Comparison of ENCODE assay signal across 8 cellular contexts in the genomic region with DNA sequence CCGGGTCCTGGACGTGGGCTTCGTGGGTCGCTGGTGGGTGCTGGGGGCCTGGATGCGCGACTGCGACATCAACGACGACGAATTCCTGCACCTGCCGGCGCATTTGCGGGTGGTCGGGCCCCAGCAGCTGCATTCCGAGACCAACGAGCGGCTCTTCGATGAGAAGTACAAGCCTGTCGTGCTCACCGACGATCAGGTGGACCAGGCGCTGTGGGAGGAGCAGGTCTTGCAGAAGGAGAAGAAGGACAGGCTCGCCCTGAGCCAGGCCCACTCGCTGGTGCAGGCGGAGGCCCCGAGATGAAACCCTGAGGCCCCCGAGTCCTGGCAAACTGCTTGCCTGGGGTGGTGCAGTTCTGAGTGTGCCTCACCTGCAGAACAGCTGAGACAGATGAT. TPM values are rescaled to one million over a fixed set of nuclear protein-coding genes. Genes with fewer than 3 reads are reported as not detected.
DNase-seq lines count a peak whose midpoint lies in the region; ATAC-seq and TF ChIP-seq lines count a peak whose summit lies in the region.

No MANE protein-coding gene starts in this region.

- no peak for DNase-seq in RWPE2 (ENCODE audit: low spot score)
- no peak for DNase-seq in fibroblast of the aortic adventitia (ENCODE audit: low read depth)
- no peak for DNase-seq in retinal pigment epithelial cell (ENCODE audit: low read depth)
- no peak for DNase-seq in ureter (ENCODE audit: low spot score)
- DNase-seq in NCI-H69 (lab: John Stamatoyannopoulos, UW), result no peak

- H3K27me3 ChIP-seq in RWPE2 (ENCODE audit: insufficient read depth, poor library complexity, severe bottlenecking), result no peaks in the 10 kb centered on the region

- H3K36me3 ChIP-seq in RWPE2 (ENCODE audit: low read depth), result peaks cover 9% of the 10 kb centered on the region

- peak overlapping the region; percentile 41 for H3K27ac ChIP-seq in RWPE2 (ENCODE audit: poor library complexity, severe bottlenecking)

- H3K4me3 ChIP-seq in GM12875 (ENCODE audit: low read depth, low read length), result peak overlapping the region; percentile 69
- H3K4me3 ChIP-seq in RWPE2 (ENCODE audit: severe bottlenecking), result peak overlapping the region; percentile 64
- H3K4me3 ChIP-seq in fibroblast of the aortic adventitia (ENCODE audit: low read depth, low read length), result peak overlapping the region; percentile 88
- H3K4me3 ChIP-seq in retinal pigment epithelial cell (ENCODE audit: low read length), result peak overlapping the region; percentile 81

- ATAC-seq in RWPE2 (ENCODE audit: low read depth), result no peak
- ATAC-seq in GM21786 (IDR thresholded peaks at IDR 0.05; ENCODE audit: unreplicated experiment), result no peak
- no peak for ATAC-seq in GM21390 (IDR thresholded peaks at IDR 0.05; ENCODE audit: unreplicated experiment)

- TF ChIP-seq CTCF in GM12875 (IDR thresholded peaks at IDR 0.05; ENCODE audit: borderline replicate concordance, insufficient read depth, low read depth, low read length), result no peak
- no peak for TF ChIP-seq CTCF in RWPE2 (IDR thresholded peaks at IDR 0.05; ENCODE audit: poor library complexity, severe bottlenecking)
- no peak for TF ChIP-seq CTCF in fibroblast of the aortic adventitia (IDR thresholded peaks at IDR 0.05; ENCODE audit: insufficient read depth, low read length)
- TF ChIP-seq CTCF in retinal pigment epithelial cell (conservative IDR thresholded peaks at IDR 0.05; ENCODE audit: low read depth, low read length), result no peak

- peaks cover 3% of the 10 kb centered on the region for H3K4me1 ChIP-seq in RWPE2 (ENCODE audit: insufficient read depth, poor library complexity, severe bottlenecking)

- no peaks in the 10 kb centered on the region for H3K9me3 ChIP-seq in RWPE2 (ENCODE audit: severe bottlenecking)

RNA-seq across cellular contexts. Expression of a gene that starts 0.8 kb away (rescaled TPM):
- total RNA-seq in fibroblast of the aortic adventitia (ENCODE audit: low replicate concordance), result 18.4 and 41.5 TPM in 2 replicates
- 17.2 TPM for total RNA-seq in ureter

RNA-seq across cellular contexts. Expression of a gene that starts 1.0 kb away (rescaled TPM):
- 68.7 and 89.1 TPM in 2 replicates for total RNA-seq in fibroblast of the aortic adventitia (ENCODE audit: low replicate concordance)
- 60.9 TPM for total RNA-seq in ureter

RNA-seq across cellular contexts. Expression of a gene that starts 31.4 kb away (rescaled TPM):
- total RNA-seq in fibroblast of the aortic adventitia (ENCODE audit: low replicate concordance) (46.5 and 63.8 TPM in 2 replicates), ureter (140 TPM)

RNA-seq across cellular contexts. Expression of a gene that starts 58.0 kb away (rescaled TPM):
- 16.4 and 39.6 TPM in 2 replicates for total RNA-seq in fibroblast of the aortic adventitia (ENCODE audit: low replicate concordance)
- 41.2 TPM for total RNA-seq in ureter
